11 cellular contexts compared by ENCODE assay signal in the genomic region with DNA sequence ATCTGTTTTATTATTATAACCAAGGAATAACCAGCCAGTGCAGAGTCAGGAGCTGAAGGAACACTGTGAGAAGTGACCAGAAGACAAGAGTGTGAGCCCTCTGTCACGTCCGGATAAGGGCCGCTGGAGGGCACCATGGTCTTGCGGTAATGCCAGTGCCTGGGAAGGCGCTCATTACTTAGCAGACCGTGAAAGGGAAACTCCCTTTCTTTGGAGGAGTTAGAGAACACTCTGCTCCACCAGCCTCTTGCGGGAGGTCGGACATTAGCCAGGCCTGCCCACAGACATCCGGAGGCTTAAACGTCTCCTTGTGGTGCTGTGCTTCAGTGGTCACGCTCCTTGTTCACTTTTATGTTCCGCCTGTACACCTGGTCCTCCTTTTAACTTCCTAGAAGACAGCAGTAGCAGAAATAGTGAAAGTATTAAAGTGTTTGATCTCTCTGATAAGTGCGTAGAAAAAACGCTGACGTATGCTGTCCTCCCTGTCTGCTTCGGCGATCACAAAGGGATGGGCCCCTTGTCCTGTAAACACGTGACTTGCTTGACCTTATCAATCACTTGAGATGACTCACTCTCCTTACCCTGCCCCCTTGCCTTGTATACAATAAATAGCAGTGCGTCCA.
DNase-seq lines count a peak whose midpoint lies in the region; ATAC-seq, FAIRE-seq and TF ChIP-seq lines count a peak whose summit lies in the region.
"Had no signal": no experiment of that assay in that cellular context is flagged by ENCODE, and none has a peak within 500 bp of the region (broad histone marks: within the 10 kb centered on the region; RNA-seq: fewer than 3 reads in every experiment).

No MANE protein-coding gene starts in this region.

- H3K27ac ChIP-seq in HCT116 (ENCODE audit: low read depth, low read length) = no peak overlapping the region
- H3K27ac ChIP-seq in GM12878 (ENCODE audit: control insufficient read depth, insufficient read depth) = no peak overlapping the region
- no peak overlapping the region for H3K27ac ChIP-seq in mesendoderm (ENCODE audit: low read depth, low read length)
- H3K27ac ChIP-seq: epithelial cell of prostate had no signal

- H3K27ac Mint-ChIP-seq in activated naive CD4-positive, alpha-beta T cell treated with anti-CD3 and anti-CD28 coated beads, Interleukin-2, amount 10 ng/mL, durations not matched to agents 7 days and 5 days = no peak overlapping the region
- H3K27ac Mint-ChIP-seq: activated CD4-positive, alpha-beta memory T cell treated with anti-CD3 and anti-CD28 coated beads, Interleukin-2, amount 10 ng/mL, durations not matched to agents 7 days and 5 days had no signal

- H3K56ac ChIP-seq in mesendoderm (ENCODE audit: low read length) = no peak overlapping the region

- H3K4me2 ChIP-seq in HCT116 (ENCODE audit: low read length) (no peak overlapping the region), GM12878 (ENCODE audit: control insufficient read depth, insufficient read depth) (no peak overlapping the region), mesendoderm (ENCODE audit: low read length) (no peak overlapping the region)

- H2BK120ac ChIP-seq in mesendoderm (ENCODE audit: low read depth, low read length) = no peak overlapping the region

- H3K18ac ChIP-seq in mesendoderm (ENCODE audit: low read length) = no peak overlapping the region

- DNase-seq in AG08395 (ENCODE audit: low spot score) (peak; percentile 21), HCT116 (ENCODE audit: low read depth, low spot score) (no peak), GM12878 (ENCODE audit: low read depth, low spot score) (no peak), mesendoderm (peak; percentile 69), T-helper 9 cell (no peak), posterior vena cava (ENCODE audit: low spot score) (no peak)
- DNase-seq in activated naive CD4-positive, alpha-beta T cell treated with anti-CD3 and anti-CD28 coated beads, Interleukin-2, amount 10 ng/mL, durations not matched to agents 7 days and 5 days = no peak
- DNase-seq: activated CD4-positive, alpha-beta memory T cell treated with anti-CD3 and anti-CD28 coated beads, Interleukin-2, amount 10 ng/mL, durations not matched to agents 7 days and 5 days; C1 segment of cervical spinal cord had no signal

- H3K4me3 ChIP-seq in HCT116 (replicated peaks in 1 of 2; ENCODE audit: low read depth in 1 of 2, low read length in 2 of 2) (no peak overlapping the region), GM12878 (no peak overlapping the region), mesendoderm (ENCODE audit: low read length) (no peak overlapping the region)

- no peaks in the 10 kb centered on the region for H3K79me1 ChIP-seq in mesendoderm (ENCODE audit: low read length)

- H3K27me3 ChIP-seq in HCT116 (ENCODE audit: insufficient read depth, low read length) (no peaks in the 10 kb centered on the region), GM12878 (replicated peaks in 1 of 2; ENCODE audit: control insufficient read depth in 2 of 2, insufficient read depth in 2 of 2, low read length in 1 of 2) (no peaks in the 10 kb centered on the region), mesendoderm (ENCODE audit: insufficient read depth, low read length, poor library complexity) (no peaks in the 10 kb centered on the region)

- H3K4me1 ChIP-seq in HCT116 (ENCODE audit: control insufficient read depth in 1 of 2, insufficient read depth in 2 of 2, low read length in 2 of 2) = no peaks in the 10 kb centered on the region
- H3K4me1 ChIP-seq in GM12878 (ENCODE audit: control insufficient read depth, insufficient read depth, low read length) = peaks cover 4% of the 10 kb centered on the region; the same call in 1 of the 2 replicates
- H3K4me1 ChIP-seq in mesendoderm (ENCODE audit: control insufficient read depth, low read depth, low read length) = no peaks in the 10 kb centered on the region

- H3K9me2 ChIP-seq in HCT116 (ENCODE audit: insufficient read depth) = no peaks in the 10 kb centered on the region

- no peak for TF ChIP-seq EP300 in GM12878 (IDR thresholded peaks at IDR 0.05; ENCODE audit: borderline replicate concordance in 1 of 2, control insufficient read depth in 1 of 2, low read depth in 2 of 2, low read length in 2 of 2)

- no peak overlapping the region for H2BK15ac ChIP-seq in mesendoderm (replicated peaks; ENCODE audit: low read depth)

- CTCF ChIA-PET in HCT116 (lab: Charles Lee) = no interaction called here
- CTCF ChIA-PET in GM12878 (lab: Yijun Ruan, JAX) = interaction anchor here (1.2 kb wide), 1 partner anchor 182 kb away, joined by 3 read pairs; no protein-coding TSS in a partner anchor
- CTCF ChIA-PET in activated naive CD4-positive, alpha-beta T cell treated with anti-CD3 and anti-CD28 coated beads, Interleukin-2, amount 10 ng/mL, durations not matched to agents 7 days and 5 days (lab: Charles Lee) = no interaction called here

- TF ChIP-seq POLR2A in HCT116 (IDR thresholded peaks at IDR 0.05; ENCODE audit: borderline replicate concordance, extremely low read depth, insufficient read depth, insufficient read length) = no peak
- no peak for TF ChIP-seq POLR2A in GM12878 (IDR thresholded peaks at IDR 0.05; ENCODE audit: low read depth, low read length)

- H3K4me3 Mint-ChIP-seq in activated naive CD4-positive, alpha-beta T cell treated with anti-CD3 and anti-CD28 coated beads, Interleukin-2, amount 10 ng/mL, durations not matched to agents 7 days and 5 days = no peak overlapping the region
- H3K4me3 Mint-ChIP-seq: activated CD4-positive, alpha-beta memory T cell treated with anti-CD3 and anti-CD28 coated beads, Interleukin-2, amount 10 ng/mL, durations not matched to agents 7 days and 5 days had no signal

- H3K9me3 ChIP-seq in HCT116 (ENCODE audit: control insufficient read depth in 1 of 2, insufficient read depth in 1 of 2, low read depth in 1 of 2, low read length in 2 of 2) (no peaks in the 10 kb centered on the region), GM12878 (replicated peaks; ENCODE audit: control insufficient read depth, insufficient read depth, low read length) (no peaks in the 10 kb centered on the region)

- intact Hi-C loops in HCT116 (cut with micrococcal nuclease) (no loop called here), GM12878 (cut with micrococcal nuclease; ENCODE audit: unreplicated experiment) (no loop called here), posterior vena cava (cut with DNase I) (no loop called here)

- POLR2A ChIA-PET in HCT116 (lab: Charles Lee) (no interaction called here), GM12878 (lab: Charles Lee) (no interaction called here)

- H3K36me3 ChIP-seq in HCT116 (ENCODE audit: control insufficient read depth in 1 of 2, insufficient read depth in 2 of 2, low read length in 2 of 2) (no peaks in the 10 kb centered on the region), GM12878 (ENCODE audit: control insufficient read depth in 2 of 2, insufficient read depth in 2 of 2, low read length in 1 of 2) (no peaks in the 10 kb centered on the region), mesendoderm (ENCODE audit: control insufficient read depth, insufficient read depth, low read length) (no peaks in the 10 kb centered on the region)

- no peaks in the 10 kb centered on the region for H3K4me1 Mint-ChIP-seq in activated naive CD4-positive, alpha-beta T cell treated with anti-CD3 and anti-CD28 coated beads, Interleukin-2, amount 10 ng/mL, durations not matched to agents 7 days and 5 days
- H3K4me1 Mint-ChIP-seq: activated CD4-positive, alpha-beta memory T cell treated with anti-CD3 and anti-CD28 coated beads, Interleukin-2, amount 10 ng/mL, durations not matched to agents 7 days and 5 days had no signal

- in situ Hi-C loops in GM12878 (cut with MboI) = no loop called here

- H3K4ac ChIP-seq in mesendoderm (ENCODE audit: low read depth, low read length) = no peak overlapping the region

- H4K5ac ChIP-seq in mesendoderm (ENCODE audit: low read length) = no peak overlapping the region

- no peak overlapping the region for H4K8ac ChIP-seq in mesendoderm (ENCODE audit: low read depth, low read length)

- H3K27me3 Mint-ChIP-seq in activated naive CD4-positive, alpha-beta T cell treated with anti-CD3 and anti-CD28 coated beads, Interleukin-2, amount 10 ng/mL, durations not matched to agents 7 days and 5 days = no peaks in the 10 kb centered on the region

- SMC1A ChIA-PET in GM12878 (lab: Charles Lee; ENCODE audit: uncharacterized antibody, unreplicated experiment) = no interaction called here

- no peaks in the 10 kb centered on the region for H3K79me2 ChIP-seq in HCT116 (ENCODE audit: insufficient read depth, low read length)
- H3K79me2 ChIP-seq in GM12878 (ENCODE audit: control insufficient read depth, insufficient read depth, low read length) = no peaks in the 10 kb centered on the region
- no peaks in the 10 kb centered on the region for H3K79me2 ChIP-seq in mesendoderm (ENCODE audit: control insufficient read depth, insufficient read depth, low read length)

- no peak for ATAC-seq in HCT116
- no peak for ATAC-seq in GM12878
- no peak for ATAC-seq in HG02623 (IDR thresholded peaks at IDR 0.05; ENCODE audit: unreplicated experiment)

- H2AFZ ChIP-seq in HCT116 (ENCODE audit: low read depth, low read length, poor library complexity, severe bottlenecking) (no peak overlapping the region), GM12878 (ENCODE audit: control insufficient read depth, low read depth, low read length) (no peak overlapping the region)

- RAD21 ChIA-PET in HCT116 (lab: Charles Lee; ENCODE audit: low non-redundant PET in 1 of 2, low total read pairs in 2 of 2, uncharacterized antibody in 2 of 2, unreplicated experiment in 2 of 2) (no interaction called here), GM12878 (lab: Charles Lee; ENCODE audit: unreplicated experiment) (no interaction called here)

- no peak overlapping the region for H2BK5ac ChIP-seq in mesendoderm (ENCODE audit: low read length)

- TF ChIP-seq RAD21 in HCT116 (IDR thresholded peaks at IDR 0.05; ENCODE audit: low read depth) = no peak
- TF ChIP-seq RAD21 in GM12878 (IDR thresholded peaks at IDR 0.05; ENCODE audit: insufficient read depth, low read depth, low read length) = no peak

- no peak overlapping the region for H3K9ac ChIP-seq in HCT116 (ENCODE audit: low read length)
- no peak overlapping the region for H3K9ac ChIP-seq in GM12878 (ENCODE audit: control insufficient read depth, insufficient read depth, low read length)
- no peak overlapping the region for H3K9ac ChIP-seq in mesendoderm (ENCODE audit: low read length)

- H3K36me3 Mint-ChIP-seq in activated naive CD4-positive, alpha-beta T cell treated with anti-CD3 and anti-CD28 coated beads, Interleukin-2, amount 10 ng/mL, durations not matched to agents 7 days and 5 days = no peaks in the 10 kb centered on the region

- H4K20me1 ChIP-seq in HCT116 (ENCODE audit: insufficient read depth) = no peaks in the 10 kb centered on the region
- no peaks in the 10 kb centered on the region for H4K20me1 ChIP-seq in GM12878 (ENCODE audit: control insufficient read depth, insufficient read depth)

- WGBS in GM12878 (ENCODE audit: insufficient coverage, insufficient replicate concordance, low lambda C conversion rate, missing lambda C conversion rate) = 81% methylated on average over 19 of the region's 19 CpGs
- WGBS in mesendoderm (ENCODE audit: extremely low coverage, insufficient coverage, low lambda C conversion rate) = no CpG with 5 or more reads among the region's 19 CpGs

- H3K9me3 Mint-ChIP-seq in activated naive CD4-positive, alpha-beta T cell treated with anti-CD3 and anti-CD28 coated beads, Interleukin-2, amount 10 ng/mL, durations not matched to agents 7 days and 5 days = no peaks in the 10 kb centered on the region
- H3K9me3 Mint-ChIP-seq: activated CD4-positive, alpha-beta memory T cell treated with anti-CD3 and anti-CD28 coated beads, Interleukin-2, amount 10 ng/mL, durations not matched to agents 7 days and 5 days had no signal

- FAIRE-seq in GM12878 (lab: Jason Lieb, UNC) = no peak

- H2AK5ac ChIP-seq in mesendoderm (ENCODE audit: low read length) = no peak overlapping the region

- TF ChIP-seq CTCF in HCT116 (IDR thresholded peaks at IDR 0.05 in 2 of 3, conservative IDR thresholded peaks at IDR 0.05 in 1 of 3; ENCODE audit: borderline replicate concordance in 1 of 3, insufficient read depth in 1 of 3, low read depth in 2 of 3, low read length in 2 of 3) (no peak), GM12878 (IDR thresholded peaks at IDR 0.05 in 2 of 3, conservative IDR thresholded peaks at IDR 0.05 in 1 of 3; ENCODE audit: control insufficient read depth in 2 of 3, extremely low read depth in 1 of 3, insufficient read depth in 1 of 3, low read depth in 3 of 3, low read length in 3 of 3) (no peak)

- no peak overlapping the region for H3K23ac ChIP-seq in mesendoderm (ENCODE audit: low read length)

- BruUV-seq in HCT116 (replicated peaks; lab: Mats Ljungman, UMichigan) (no TSS peak), GM12878 (replicated peaks; lab: Mats Ljungman, UMichigan) (no TSS peak)

Comparison
In these comparisons a context has a peak if more than half of its experiments do, and no peak if none do; other contexts are left out.
1. DNase-seq: peak in AG08395 (single experiment) and mesendoderm (single experiment); none in HCT116 (single experiment), GM12878 (single experiment), T-helper 9 cell (single experiment), posterior vena cava (single experiment) and activated naive CD4-positive, alpha-beta T cell treated with anti-CD3 and anti-CD28 coated beads, Interleukin-2, amount 10 ng/mL, durations not matched to agents 7 days and 5 days (single experiment).